Comparison of ENCODE assay signal across 22 cellular contexts in genomic region chr12:56282581-56282980, GRCh38. TPM values are rescaled to one million over a fixed set of nuclear protein-coding genes. Genes with fewer than 3 reads are reported as not detected.
A peak's percentile ranks its signal among the peaks of the same experiment; 100 is the strongest.
DNase-seq lines count a peak whose midpoint lies in the region; ATAC-seq, FAIRE-seq and TF ChIP-seq lines count a peak whose summit lies in the region.
"Had no signal": no experiment of that assay in that cellular context is flagged by ENCODE, and none has a peak within 500 bp of the region (broad histone marks: within the 10 kb centered on the region; RNA-seq: fewer than 3 reads in every experiment).

No MANE protein-coding gene starts in this region.

- no peak for TF ChIP-seq RAD21 in K562 (CRISPR knock-in tag; conservative IDR thresholded peaks at IDR 0.05 in 1 of 2, IDR thresholded peaks at IDR 0.05 in 1 of 2)

- H3K9me1 ChIP-seq in K562 (ENCODE audit: control insufficient read depth, insufficient read depth, low read length) = no peaks in the 10 kb centered on the region

- H3K4me2 ChIP-seq in K562 (ENCODE audit: insufficient read depth, low read length) = no peak overlapping the region
- H3K4me2 ChIP-seq: GM23338 had no signal

- H3K4me3 Mint-ChIP-seq in activated CD4-positive, alpha-beta T cell treated with anti-CD3 and anti-CD28 coated beads, Interleukin-2, amount 10 ng/mL, durations not matched to agents 24 days and 14 days = no peak overlapping the region
- H3K4me3 Mint-ChIP-seq in CD8-positive, alpha-beta memory T cell = no peak overlapping the region
- H3K4me3 Mint-ChIP-seq in activated T-cell treated with anti-CD3 and anti-CD28 coated beads, Interleukin-2, amount 50 U/mL, for 72 hours = no peak overlapping the region
- H3K4me3 Mint-ChIP-seq: CD4-positive, alpha-beta T cell; GM23338 had no signal

- no peak for TF ChIP-seq POLR2A in K562 (conservative IDR thresholded peaks at IDR 0.05)

- ATAC-seq in K562 = no peak
- ATAC-seq in activated T-cell treated with anti-CD3 and anti-CD28 coated beads, Interleukin-2, amount 50 U/mL, for 72 hours (replicated peaks in 1 of 2) = no peak
- ATAC-seq: GM23338, HCT116, Right ventricle myocardium inferior had no signal

- no peaks in the 10 kb centered on the region for H4K20me1 ChIP-seq in K562 (replicated peaks; ENCODE audit: control insufficient read depth, insufficient read depth, low read length)

- TF ChIP-seq EP300 in K562 (IDR thresholded peaks at IDR 0.05; ENCODE audit: low read length) = no peak

- no peak for DNase-seq in activated CD4-positive, alpha-beta T cell treated with anti-CD3 and anti-CD28 coated beads, Interleukin-2, amount 10 ng/mL, durations not matched to agents 24 days and 14 days
- DNase-seq in activated CD4-positive, alpha-beta T cell treated with anti-CD3 and anti-CD28 coated beads for 1 hour = no peak
- no peak for DNase-seq in CD8-positive, alpha-beta memory T cell
- DNase-seq in K562 (ENCODE audit: extremely low read depth in 1 of 4, low spot score in 3 of 4) (no peak), A172 (ENCODE audit: low spot score) (no peak), NCI-H187 (lab: John Stamatoyannopoulos, UW) (no peak)
- DNase-seq in activated T-cell treated with anti-CD3 and anti-CD28 coated beads, Interleukin-2, amount 50 U/mL, for 72 hours = no peak
- DNase-seq: 8988T; CD4-positive, alpha-beta T cell; DMS153; EL; KBM-7; NCI-H1694 treated with DMSO at 0.1 percent for 48 hours; NCI-H2107; NCI-H510A; NCI-H748 treated with DMSO at 0.1 percent for 48 hours had no signal

- no peak for TF ChIP-seq CTCF in K562 (IDR thresholded peaks at IDR 0.05 in 2 of 3, conservative IDR thresholded peaks at IDR 0.05 in 1 of 3; ENCODE audit: insufficient read depth in 2 of 3, low read depth in 1 of 3, low read length in 3 of 3)

- H3K9ac ChIP-seq in K562 (ENCODE audit: insufficient read depth in 1 of 2, low read depth in 2 of 2, low read length in 2 of 2) (no peak overlapping the region), rectal smooth muscle tissue (ENCODE audit: low read length) (no peak overlapping the region)

- no peaks in the 10 kb centered on the region for H3K27me3 ChIP-seq in CD8-positive, alpha-beta memory T cell (ENCODE audit: insufficient read depth, low read length, poor library complexity, severe bottlenecking)
- no peaks in the 10 kb centered on the region for H3K27me3 ChIP-seq in K562 (ENCODE audit: control insufficient read depth in 2 of 2, insufficient read depth in 2 of 2, low read length in 2 of 2)
- no peaks in the 10 kb centered on the region for H3K27me3 ChIP-seq in rectal smooth muscle tissue (ENCODE audit: control insufficient read depth, insufficient read depth, low read length)

- H3K36me3 Mint-ChIP-seq in activated CD4-positive, alpha-beta T cell treated with anti-CD3 and anti-CD28 coated beads, Interleukin-2, amount 10 ng/mL, durations not matched to agents 24 days and 14 days (ENCODE audit: low read depth) = peaks cover 56% of the 10 kb centered on the region
- peaks cover 14 to 65% (median 15%) of the 10 kb centered on the region in 3 donors for H3K36me3 Mint-ChIP-seq in CD8-positive, alpha-beta memory T cell
- peaks cover 13 to 30% of the 10 kb centered on the region in 2 donors for H3K36me3 Mint-ChIP-seq in activated T-cell treated with anti-CD3 and anti-CD28 coated beads, Interleukin-2, amount 50 U/mL, for 72 hours (ENCODE audit: insufficient read depth in 2 of 2)

- in situ Hi-C loops in K562 (cut with MboI) = no loop called here

- peaks cover 6% of the 10 kb centered on the region for H3K4me1 Mint-ChIP-seq in activated CD4-positive, alpha-beta T cell treated with anti-CD3 and anti-CD28 coated beads, Interleukin-2, amount 10 ng/mL, durations not matched to agents 24 days and 14 days
- H3K4me1 Mint-ChIP-seq in CD8-positive, alpha-beta memory T cell = peaks cover 5 to 9% (median 6%) of the 10 kb centered on the region in 3 donors
- H3K4me1 Mint-ChIP-seq in activated T-cell treated with anti-CD3 and anti-CD28 coated beads, Interleukin-2, amount 50 U/mL, for 72 hours (ENCODE audit: low read depth) = no peaks in the 10 kb centered on the region

- H3K4me1 ChIP-seq in CD8-positive, alpha-beta memory T cell (ENCODE audit: insufficient read depth, low read length) = no peaks in the 10 kb centered on the region
- H3K4me1 ChIP-seq in K562 (replicated peaks in 1 of 2; ENCODE audit: control insufficient read depth in 2 of 2, insufficient read depth in 2 of 2, low read length in 2 of 2) = no peaks in the 10 kb centered on the region
- H3K4me1 ChIP-seq in rectal smooth muscle tissue (ENCODE audit: control insufficient read depth, insufficient read depth, low read length) = no peaks in the 10 kb centered on the region

- H3K36me3 ChIP-seq in CD8-positive, alpha-beta memory T cell (ENCODE audit: insufficient read depth, low read length) = peaks cover 54% of the 10 kb centered on the region
- H3K36me3 ChIP-seq in K562 (ENCODE audit: control insufficient read depth, insufficient read depth, low read length) (peaks cover 91% of the 10 kb centered on the region), rectal smooth muscle tissue (ENCODE audit: control insufficient read depth, insufficient read depth, low read length) (peaks cover 22% of the 10 kb centered on the region)

- no peak for FAIRE-seq in K562 (lab: Jason Lieb, UNC)
- FAIRE-seq: GM18507, RCC 7860 had no signal

- 100% methylated on average over 3 of the region's 3 CpGs for WGBS in K562 (ENCODE audit: insufficient coverage, low coverage, missing lambda C conversion rate)

- intact Hi-C loops in activated CD4-positive, alpha-beta T cell treated with anti-CD3 and anti-CD28 coated beads, Interleukin-2, amount 10 ng/mL, durations not matched to agents 24 days and 14 days (cut with micrococcal nuclease) = no loop called here
- intact Hi-C loops in K562 (cut with micrococcal nuclease) = no loop called here

- H3K9me3 Mint-ChIP-seq in activated CD4-positive, alpha-beta T cell treated with anti-CD3 and anti-CD28 coated beads, Interleukin-2, amount 10 ng/mL, durations not matched to agents 24 days and 14 days = no peaks in the 10 kb centered on the region
- H3K9me3 Mint-ChIP-seq in CD8-positive, alpha-beta memory T cell = no peaks in the 10 kb centered on the region
- H3K9me3 Mint-ChIP-seq in activated T-cell treated with anti-CD3 and anti-CD28 coated beads, Interleukin-2, amount 50 U/mL, for 72 hours = no peaks in the 10 kb centered on the region
- H3K9me3 Mint-ChIP-seq: CD4-positive, alpha-beta T cell; GM23338 had no signal

- BruUV-seq in K562 (replicated peaks; lab: Mats Ljungman, UMichigan) = no TSS peak

- H3K27ac Mint-ChIP-seq in activated CD4-positive, alpha-beta T cell treated with anti-CD3 and anti-CD28 coated beads, Interleukin-2, amount 10 ng/mL, durations not matched to agents 24 days and 14 days = peak overlapping the region; percentile 48
- peak overlapping the region in 5 of 8 donors; percentile 11 to 75 (median 39) for H3K27ac Mint-ChIP-seq in CD8-positive, alpha-beta memory T cell
- no peak overlapping the region for H3K27ac Mint-ChIP-seq in activated T-cell treated with anti-CD3 and anti-CD28 coated beads, Interleukin-2, amount 50 U/mL, for 72 hours
- H3K27ac Mint-ChIP-seq: CD4-positive, alpha-beta T cell; GM23338 had no signal

- peaks cover 13% of the 10 kb centered on the region; the same call in 2 of the 3 replicates for H3K79me2 ChIP-seq in K562 (ENCODE audit: control insufficient read depth, insufficient read depth, low read length)

- no peaks in the 10 kb centered on the region for H3K27me3 Mint-ChIP-seq in activated CD4-positive, alpha-beta T cell treated with anti-CD3 and anti-CD28 coated beads, Interleukin-2, amount 10 ng/mL, durations not matched to agents 24 days and 14 days
- H3K27me3 Mint-ChIP-seq in CD8-positive, alpha-beta memory T cell = no peaks in the 10 kb centered on the region
- no peaks in the 10 kb centered on the region for H3K27me3 Mint-ChIP-seq in activated T-cell treated with anti-CD3 and anti-CD28 coated beads, Interleukin-2, amount 50 U/mL, for 72 hours (ENCODE audit: low read depth)
- H3K27me3 Mint-ChIP-seq: CD4-positive, alpha-beta T cell had no signal

- H3K4me3 ChIP-seq in CD8-positive, alpha-beta memory T cell (ENCODE audit: low read length) = no peak overlapping the region
- H3K4me3 ChIP-seq in K562 (no peak overlapping the region), rectal smooth muscle tissue (ENCODE audit: low read length) (no peak overlapping the region)
- H3K4me3 ChIP-seq: GM23338 had no signal

- CTCF ChIA-PET in CD8-positive, alpha-beta memory T cell (lab: Charles Lee) = no interaction called here
- CTCF ChIA-PET in K562 (lab: Yijun Ruan, JAX; ENCODE audit: low intra/inter-chr PET ratio) = no interaction called here

- POLR2A ChIA-PET in CD8-positive, alpha-beta memory T cell (lab: Charles Lee) = no interaction called here
- POLR2A ChIA-PET in K562 (lab: Yijun Ruan, JAX) = no interaction called here

- H3K27ac ChIP-seq in CD8-positive, alpha-beta memory T cell (ENCODE audit: low read depth, low read length) = no peak overlapping the region
- H3K27ac ChIP-seq in K562 (ENCODE audit: extremely low read depth, low read depth, low read length) = no peak overlapping the region
- peak overlapping the region; percentile 42 for H3K27ac ChIP-seq in rectal smooth muscle tissue (ENCODE audit: low read depth, low read length)

- no peaks in the 10 kb centered on the region for H3K9me3 ChIP-seq in CD8-positive, alpha-beta memory T cell (ENCODE audit: low read length)
- H3K9me3 ChIP-seq in K562 (replicated peaks; ENCODE audit: control insufficient read depth, insufficient read depth, low read depth, low read length) = no peaks in the 10 kb centered on the region

- H2AFZ ChIP-seq in K562 (ENCODE audit: low read depth, low read length) = no peak overlapping the region
- H2AFZ ChIP-seq: GM23338 had no signal

RNA-seq across cellular contexts. Expression of gene COQ10A, which starts 15.8 kb away (rescaled TPM):
- total RNA-seq in activated CD4-positive, alpha-beta T cell treated with anti-CD3 and anti-CD28 coated beads, Interleukin-2, amount 10 ng/mL, durations not matched to agents 24 days and 14 days = 17.0 TPM in 2 replicates
- 10 to 100 TPM; 14.3 to 14.4 TPM for total RNA-seq in CD8-positive, alpha-beta memory T cell
- 14.2 TPM for polyA plus RNA-seq in CD8-positive, alpha-beta memory T cell
- total RNA-seq in K562 (2011; cell fraction: chromatin; rRNA removed; ENCODE audit: low replicate concordance) = 40.5 and 51.5 TPM in 2 replicates
- 39.9 and 41.2 TPM in 2 replicates for total RNA-seq in K562 (2011; cell fraction: nucleolus; rRNA removed)
- total RNA-seq in K562 (2011; cell fraction: nucleoplasm; rRNA removed) = 38.4 and 43.7 TPM in 2 replicates
- 11.3 and 14.3 TPM in 2 replicates for total RNA-seq in K562 (2014; rRNA removed)
- 11.4 and 12.0 TPM in 2 replicates for total RNA-seq in K562 (2014; rRNA removed; fragmentation: Illumina TruSeq; extraction: Trizol)
- total RNA-seq in K562 (2015; rRNA removed; fragmentation: Illumina TruSeq; extraction: Trizol) = 10.0 and 11.0 TPM in 2 replicates
- total RNA-seq in K562 (2021) = 12.7 and 14.2 TPM in 2 replicates
- 26.4 and 31.2 TPM in 2 replicates for polyA plus RNA-seq in K562 (2011; rRNA removed)
- polyA plus RNA-seq in K562 (2011; cell fraction: cytosol; rRNA removed) = 19.6 and 35.7 TPM in 2 replicates
- 49.1 and 54.0 TPM in 2 replicates for polyA plus RNA-seq in K562 (2011; cell fraction: nucleus; rRNA removed)
- polyA plus RNA-seq in K562 (2012) = 11.8 and 21.5 TPM in 2 replicates
- polyA plus RNA-seq in K562 (2014; fragmentation: Illumina TruSeq; extraction: Trizol) = 16.3 and 19.3 TPM in 2 replicates
- 1 to 10 TPM; 3.1 to 5.7 TPM for polyA plus RNA-seq in K562 (2014; fragmentation: Nextera tagmentation; extraction: Ambion mirVana)
- polyA plus RNA-seq in K562 (2014; rRNA removed) = 21.1 and 23.6 TPM in 2 replicates
- 15.2 and 18.2 TPM in 2 replicates for polyA minus RNA-seq in K562 (2011; rRNA and poly(A)+ RNA removed)
- polyA minus RNA-seq in K562 (2011; cell fraction: cytosol; rRNA and poly(A)+ RNA removed) = 5.1 and 7.4 TPM in 2 replicates
- 7.7 and 12.7 TPM in 2 replicates for polyA minus RNA-seq in K562 (2011; cell fraction: nucleus; rRNA and poly(A)+ RNA removed)
- total RNA-seq in A172 (2014; rRNA removed; shearing (Covaris generic)) = 21.5 and 34.6 TPM in 2 replicates
- total RNA-seq in activated T-cell treated with anti-CD3 and anti-CD28 coated beads, Interleukin-2, amount 50 U/mL, for 72 hours = 1 to 10 TPM; 5.9 to 7.3 TPM

RNA-seq across cellular contexts. Expression of gene CS, which starts 17.5 kb away (rescaled TPM):
- 311 and 317 TPM in 2 replicates for total RNA-seq in activated CD4-positive, alpha-beta T cell treated with anti-CD3 and anti-CD28 coated beads, Interleukin-2, amount 10 ng/mL, durations not matched to agents 24 days and 14 days
- total RNA-seq in CD8-positive, alpha-beta memory T cell = 100 to 1,000 TPM; 279 to 286 TPM
- polyA plus RNA-seq in CD8-positive, alpha-beta memory T cell = 78.8 TPM
- 232 and 281 TPM in 2 replicates for total RNA-seq in K562 (2011; cell fraction: chromatin; rRNA removed; ENCODE audit: low replicate concordance)
- total RNA-seq in K562 (2011; cell fraction: nucleolus; rRNA removed) = 149 and 156 TPM in 2 replicates
- total RNA-seq in K562 (2011; cell fraction: nucleoplasm; rRNA removed) = 189 and 239 TPM in 2 replicates
- total RNA-seq in K562 (2014; rRNA removed) (103 and 130 TPM in 2 replicates), K562 (2014; rRNA removed; fragmentation: Illumina TruSeq; extraction: Trizol) (149 and 156 TPM in 2 replicates), K562 (2015; rRNA removed; fragmentation: Illumina TruSeq; extraction: Trizol) (164 and 168 TPM in 2 replicates), K562 (2021) (365 and 375 TPM in 2 replicates)
- polyA plus RNA-seq in K562 (2011; rRNA removed) (107 and 183 TPM in 2 replicates), K562 (2014; fragmentation: Illumina TruSeq; extraction: Trizol) (301 and 390 TPM in 2 replicates), K562 (2014; fragmentation: Nextera tagmentation; extraction: Ambion mirVana) (100 to 1,000 TPM in 1 of 2 experiments, 10 to 100 TPM in 1; 99.9 to 239 TPM), K562 (2014; rRNA removed) (109 and 122 TPM in 2 replicates)
- polyA plus RNA-seq in K562 (2011; cell fraction: cytosol; rRNA removed) = 101 and 152 TPM in 2 replicates
- polyA plus RNA-seq in K562 (2011; cell fraction: nucleus; rRNA removed) = 173 and 189 TPM in 2 replicates
- 183 and 226 TPM in 2 replicates for polyA plus RNA-seq in K562 (2012)
- 150 and 226 TPM in 2 replicates for polyA minus RNA-seq in K562 (2011; rRNA and poly(A)+ RNA removed)
- polyA minus RNA-seq in K562 (2011; cell fraction: cytosol; rRNA and poly(A)+ RNA removed) = 315 and 351 TPM in 2 replicates
- 64.2 and 101 TPM in 2 replicates for polyA minus RNA-seq in K562 (2011; cell fraction: nucleus; rRNA and poly(A)+ RNA removed)
- 135 and 142 TPM in 2 replicates for total RNA-seq in A172 (2014; rRNA removed; shearing (Covaris generic))
- total RNA-seq in activated T-cell treated with anti-CD3 and anti-CD28 coated beads, Interleukin-2, amount 50 U/mL, for 72 hours = 100 to 1,000 TPM; 261 to 319 TPM

RNA-seq across cellular contexts. Expression of gene ANKRD52, which starts 24.4 kb away (rescaled TPM):
- 68.0 and 69.0 TPM in 2 replicates for total RNA-seq in activated CD4-positive, alpha-beta T cell treated with anti-CD3 and anti-CD28 coated beads, Interleukin-2, amount 10 ng/mL, durations not matched to agents 24 days and 14 days
- total RNA-seq in CD8-positive, alpha-beta memory T cell = 10 to 100 TPM; 67.0 to 69.9 TPM
- polyA plus RNA-seq in CD8-positive, alpha-beta memory T cell = 16.1 TPM
- total RNA-seq in K562 (2011; cell fraction: chromatin; rRNA removed; ENCODE audit: low replicate concordance) = 36.9 and 89.7 TPM in 2 replicates
- 28.3 and 32.8 TPM in 2 replicates for total RNA-seq in K562 (2011; cell fraction: nucleolus; rRNA removed)
- total RNA-seq in K562 (2011; cell fraction: nucleoplasm; rRNA removed) = 34.2 and 38.4 TPM in 2 replicates
- 7.5 and 14.9 TPM in 2 replicates for total RNA-seq in K562 (2014; rRNA removed)
- 5.8 and 7.9 TPM in 2 replicates for total RNA-seq in K562 (2014; rRNA removed; fragmentation: Illumina TruSeq; extraction: Trizol)
- 8.7 and 10.2 TPM in 2 replicates for total RNA-seq in K562 (2015; rRNA removed; fragmentation: Illumina TruSeq; extraction: Trizol)
- total RNA-seq in K562 (2021) = 39.1 and 46.8 TPM in 2 replicates
- 7.4 and 13.4 TPM in 2 replicates for polyA plus RNA-seq in K562 (2011; rRNA removed)
- 9.9 and 12.9 TPM in 2 replicates for polyA plus RNA-seq in K562 (2011; cell fraction: cytosol; rRNA removed)
- polyA plus RNA-seq in K562 (2011; cell fraction: nucleus; rRNA removed) = 33.2 and 50.3 TPM in 2 replicates
- 21.4 and 22.5 TPM in 2 replicates for polyA plus RNA-seq in K562 (2012)
- polyA plus RNA-seq in K562 (2014; fragmentation: Illumina TruSeq; extraction: Trizol) = 22.6 and 25.5 TPM in 2 replicates
- under 1 TPM; 0.52 to 0.55 TPM for polyA plus RNA-seq in K562 (2014; fragmentation: Nextera tagmentation; extraction: Ambion mirVana)
- 16.7 and 17.3 TPM in 2 replicates for polyA plus RNA-seq in K562 (2014; rRNA removed)
- polyA minus RNA-seq in K562 (2011; rRNA and poly(A)+ RNA removed) = 9.5 and 13.7 TPM in 2 replicates
- polyA minus RNA-seq in K562 (2011; cell fraction: cytosol; rRNA and poly(A)+ RNA removed) = 15.3 and 16.6 TPM in 2 replicates
- polyA minus RNA-seq in K562 (2011; cell fraction: nucleus; rRNA and poly(A)+ RNA removed) = 7.7 and 12.7 TPM in 2 replicates
- 33.4 and 34.0 TPM in 2 replicates for total RNA-seq in A172 (2014; rRNA removed; shearing (Covaris generic))
- 10 to 100 TPM; 46.7 to 50.7 TPM for total RNA-seq in activated T-cell treated with anti-CD3 and anti-CD28 coated beads, Interleukin-2, amount 50 U/mL, for 72 hours

RNA-seq across cellular contexts. Expression of gene CNPY2, which starts 33.2 kb away (rescaled TPM):
- total RNA-seq in activated CD4-positive, alpha-beta T cell treated with anti-CD3 and anti-CD28 coated beads, Interleukin-2, amount 10 ng/mL, durations not matched to agents 24 days and 14 days = 165 and 169 TPM in 2 replicates
- total RNA-seq in CD8-positive, alpha-beta memory T cell = 100 to 1,000 TPM; 165 to 167 TPM
- polyA plus RNA-seq in CD8-positive, alpha-beta memory T cell = 188 TPM
- 149 and 200 TPM in 2 replicates for total RNA-seq in K562 (2011; cell fraction: chromatin; rRNA removed; ENCODE audit: low replicate concordance)
- total RNA-seq in K562 (2011; cell fraction: nucleolus; rRNA removed) = 156 TPM in 2 replicates
- total RNA-seq in K562 (2011; cell fraction: nucleoplasm; rRNA removed) = 170 and 172 TPM in 2 replicates
- total RNA-seq in K562 (2014; rRNA removed) = 92.1 and 99.8 TPM in 2 replicates
- total RNA-seq in K562 (2014; rRNA removed; fragmentation: Illumina TruSeq; extraction: Trizol) = 147 and 150 TPM in 2 replicates
- total RNA-seq in K562 (2015; rRNA removed; fragmentation: Illumina TruSeq; extraction: Trizol) = 134 and 138 TPM in 2 replicates
- 126 and 135 TPM in 2 replicates for total RNA-seq in K562 (2021)
- polyA plus RNA-seq in K562 (2011; rRNA removed) = 181 and 190 TPM in 2 replicates
- polyA plus RNA-seq in K562 (2011; cell fraction: cytosol; rRNA removed) = 120 and 165 TPM in 2 replicates
- 78.9 and 103 TPM in 2 replicates for polyA plus RNA-seq in K562 (2011; cell fraction: nucleus; rRNA removed)
- 118 and 164 TPM in 2 replicates for polyA plus RNA-seq in K562 (2012)
- polyA plus RNA-seq in K562 (2014; fragmentation: Illumina TruSeq; extraction: Trizol) = 139 and 142 TPM in 2 replicates
- 10 to 100 TPM; 33.8 to 45.0 TPM for polyA plus RNA-seq in K562 (2014; fragmentation: Nextera tagmentation; extraction: Ambion mirVana)
- 163 and 169 TPM in 2 replicates for polyA plus RNA-seq in K562 (2014; rRNA removed)
- polyA minus RNA-seq in K562 (2011; rRNA and poly(A)+ RNA removed) = 106 and 114 TPM in 2 replicates
- polyA minus RNA-seq in K562 (2011; cell fraction: cytosol; rRNA and poly(A)+ RNA removed) = 30.3 and 31.9 TPM in 2 replicates
- 22.1 and 38.5 TPM in 2 replicates for polyA minus RNA-seq in K562 (2011; cell fraction: nucleus; rRNA and poly(A)+ RNA removed)
- 109 and 126 TPM in 2 replicates for total RNA-seq in A172 (2014; rRNA removed; shearing (Covaris generic))
- 100 to 1,000 TPM in 1 of 2 donors, 10 to 100 TPM in 1; 97.8 to 117 TPM for total RNA-seq in activated T-cell treated with anti-CD3 and anti-CD28 coated beads, Interleukin-2, amount 50 U/mL, for 72 hours

RNA-seq across cellular contexts. Expression of gene PAN2, which starts 51.2 kb away (rescaled TPM):
- total RNA-seq in activated CD4-positive, alpha-beta T cell treated with anti-CD3 and anti-CD28 coated beads, Interleukin-2, amount 10 ng/mL, durations not matched to agents 24 days and 14 days = 31.3 and 34.7 TPM in 2 replicates
- total RNA-seq in CD8-positive, alpha-beta memory T cell = 10 to 100 TPM; 36.6 to 40.4 TPM
- 5.4 TPM for polyA plus RNA-seq in CD8-positive, alpha-beta memory T cell
- total RNA-seq in K562 (2011; cell fraction: chromatin; rRNA removed; ENCODE audit: low replicate concordance) = 615 and 739 TPM in 2 replicates
- 296 and 318 TPM in 2 replicates for total RNA-seq in K562 (2011; cell fraction: nucleolus; rRNA removed)
- 263 and 299 TPM in 2 replicates for total RNA-seq in K562 (2011; cell fraction: nucleoplasm; rRNA removed)
- total RNA-seq in K562 (2014; rRNA removed) = 25.0 and 25.6 TPM in 2 replicates
- total RNA-seq in K562 (2014; rRNA removed; fragmentation: Illumina TruSeq; extraction: Trizol) = 25.9 and 26.0 TPM in 2 replicates
- 21.6 and 21.7 TPM in 2 replicates for total RNA-seq in K562 (2015; rRNA removed; fragmentation: Illumina TruSeq; extraction: Trizol)
- total RNA-seq in K562 (2021) = 40.2 and 51.4 TPM in 2 replicates
- polyA plus RNA-seq in K562 (2011; rRNA removed) = 66.1 and 134 TPM in 2 replicates
- polyA plus RNA-seq in K562 (2011; cell fraction: cytosol; rRNA removed) = 22.2 and 36.4 TPM in 2 replicates
- 942 and 1,795 TPM in 2 replicates for polyA plus RNA-seq in K562 (2011; cell fraction: nucleus; rRNA removed)
- 42.1 and 71.3 TPM in 2 replicates for polyA plus RNA-seq in K562 (2012)
- polyA plus RNA-seq in K562 (2014; fragmentation: Illumina TruSeq; extraction: Trizol) = 29.1 and 35.3 TPM in 2 replicates
- polyA plus RNA-seq in K562 (2014; fragmentation: Nextera tagmentation; extraction: Ambion mirVana) = 10 to 100 TPM; 15.0 to 23.9 TPM
- 39.4 and 65.2 TPM in 2 replicates for polyA plus RNA-seq in K562 (2014; rRNA removed)
- polyA minus RNA-seq in K562 (2011; rRNA and poly(A)+ RNA removed) = 27.5 and 64.2 TPM in 2 replicates
- 13.0 and 14.8 TPM in 2 replicates for polyA minus RNA-seq in K562 (2011; cell fraction: cytosol; rRNA and poly(A)+ RNA removed)
- 98.8 and 223 TPM in 2 replicates for polyA minus RNA-seq in K562 (2011; cell fraction: nucleus; rRNA and poly(A)+ RNA removed)
- total RNA-seq in A172 (2014; rRNA removed; shearing (Covaris generic)) = 15.6 and 22.0 TPM in 2 replicates
- 100 to 1,000 TPM; 112 to 139 TPM for total RNA-seq in activated T-cell treated with anti-CD3 and anti-CD28 coated beads, Interleukin-2, amount 50 U/mL, for 72 hours
